ENCODE assay signal across 5 cellular contexts in genomic region chr1:148968682-148969081, GRCh38.
DNase-seq lines count a peak whose midpoint lies in the region; ATAC-seq and TF ChIP-seq lines count a peak whose summit lies in the region.
"Not testable (repeated sequence)": the region's sequence is repeated elsewhere in the genome, so short reads cannot be mapped to it uniquely, and the experiment has no call there.

No MANE protein-coding gene starts in this region.

- not testable (repeated sequence) for H3K36me3 Mint-ChIP-seq in activated CD4-positive, alpha-beta T cell treated with anti-CD3 and anti-CD28 coated beads for 36 hours (ENCODE audit: low read depth)

- H4K20me1 ChIP-seq in PC-3 (ENCODE audit: low read length) = not testable (repeated sequence)

- not testable (repeated sequence) for H3K4me1 ChIP-seq in PC-3 (ENCODE audit: insufficient read depth, low read length); RWPE2 (ENCODE audit: insufficient read depth, poor library complexity, severe bottlenecking)

- H3K4me1 Mint-ChIP-seq in activated CD4-positive, alpha-beta T cell treated with anti-CD3 and anti-CD28 coated beads for 36 hours = not testable (repeated sequence)

- not testable (repeated sequence) for H3K9ac ChIP-seq in PC-3 (ENCODE audit: low read length)

- H3K9me3 ChIP-seq in PC-3 (ENCODE audit: low read length); RWPE2 (ENCODE audit: severe bottlenecking): not testable (repeated sequence)

- BruUV-seq in PC-3 (replicated peaks; lab: Mats Ljungman, UMichigan) = not testable (repeated sequence)

- H3K27me3 Mint-ChIP-seq in activated CD4-positive, alpha-beta T cell treated with anti-CD3 and anti-CD28 coated beads for 36 hours = not testable (repeated sequence)

- H3K27me3 ChIP-seq in PC-3 (ENCODE audit: low read length); RWPE2 (ENCODE audit: insufficient read depth, poor library complexity, severe bottlenecking): not testable (repeated sequence)

- not testable (repeated sequence) for DNase-seq in PC-3; RWPE2 (ENCODE audit: low spot score); activated CD4-positive, alpha-beta T cell treated with anti-CD3 and anti-CD28 coated beads for 36 hours; left ventricle myocardium superior

- POLR2A ChIA-PET in PC-3 (lab: Charles Lee; ENCODE audit: unreplicated experiment); activated CD4-positive, alpha-beta T cell treated with anti-CD3 and anti-CD28 coated beads for 36 hours (lab: Charles Lee): not testable (repeated sequence)

- H3K4me3 ChIP-seq in PC-3 (ENCODE audit: low read length); RWPE2 (ENCODE audit: severe bottlenecking): not testable (repeated sequence)

- not testable (repeated sequence) for H3K9me3 Mint-ChIP-seq in activated CD4-positive, alpha-beta T cell treated with anti-CD3 and anti-CD28 coated beads for 36 hours (ENCODE audit: low read depth)

- H3K9me2 ChIP-seq in PC-3 (replicated peaks; ENCODE audit: low read length) = not testable (repeated sequence)

- TF ChIP-seq CTCF in PC-3 (conservative IDR thresholded peaks at IDR 0.05; ENCODE audit: low read depth, low read length); RWPE2 (IDR thresholded peaks at IDR 0.05; ENCODE audit: poor library complexity, severe bottlenecking): not testable (repeated sequence)

- not testable (repeated sequence) for H3F3A ChIP-seq in PC-3 (ENCODE audit: low read length, unreplicated experiment)

- intact Hi-C loops in PC-3 (cut with micrococcal nuclease); activated CD4-positive, alpha-beta T cell treated with anti-CD3 and anti-CD28 coated beads for 36 hours (cut with DNase I, micrococcal nuclease); left ventricle myocardium superior (cut with micrococcal nuclease): not testable (repeated sequence)

- H2AFZ ChIP-seq in PC-3 (ENCODE audit: low read length) = not testable (repeated sequence)

- ATAC-seq in PC-3 = peak; percentile 58
- peak; percentile 9; the same call in 1 of the 3 replicates for ATAC-seq in RWPE2 (ENCODE audit: low read depth)
- ATAC-seq in SK-N-SH treated with all-trans-retinoic acid at 6 μM for 48 hours = peak; percentile 23
- ATAC-seq in activated CD4-positive, alpha-beta T cell treated with anti-CD3 and anti-CD28 coated beads for 36 hours = peak; percentile 12
- ATAC-seq in left ventricle myocardium superior = peak; percentile 30

- not testable (repeated sequence) for H3K27ac ChIP-seq in PC-3 (ENCODE audit: low read length); RWPE2 (ENCODE audit: poor library complexity, severe bottlenecking)

- not testable (repeated sequence) for H3K27ac Mint-ChIP-seq in activated CD4-positive, alpha-beta T cell treated with anti-CD3 and anti-CD28 coated beads for 36 hours

- H3K4me2 ChIP-seq in PC-3 (ENCODE audit: low read length) = not testable (repeated sequence)

- not testable (repeated sequence) for H3K79me2 ChIP-seq in PC-3 (ENCODE audit: low read length)

- H3K4me3 Mint-ChIP-seq in activated CD4-positive, alpha-beta T cell treated with anti-CD3 and anti-CD28 coated beads for 36 hours = not testable (repeated sequence)

- CTCF ChIA-PET in PC-3 (lab: Charles Lee); activated CD4-positive, alpha-beta T cell treated with anti-CD3 and anti-CD28 coated beads for 36 hours (lab: Charles Lee): not testable (repeated sequence)

- not testable (repeated sequence) for H3K36me3 ChIP-seq in PC-3 (ENCODE audit: low read depth, low read length); RWPE2 (ENCODE audit: low read depth)
